Comparison of ENCODE assay signal across 8 cellular contexts in genomic region chr14:30621954-30622830, GRCh38. TPM values are rescaled to one million over a fixed set of nuclear protein-coding genes. Genes with fewer than 3 reads are reported as not detected.
A peak's percentile ranks its signal among the peaks of the same experiment; 100 is the strongest.
DNase-seq lines count a peak whose midpoint lies in the region; ATAC-seq and TF ChIP-seq lines count a peak whose summit lies in the region.

Gene SCFD1 (plus strand): TSS chr14:30622319. CDS start chr14:30622339, 20 bp downstream.

- TF ChIP-seq CTCF in Loucy (conservative IDR thresholded peaks at IDR 0.05; ENCODE audit: low read length) (no peak), fibroblast of pulmonary artery (IDR thresholded peaks at IDR 0.05; ENCODE audit: low read length, missing control alignments) (no peak)

- peaks cover 48% of the 10 kb centered on the region for H3K4me1 ChIP-seq in Loucy (ENCODE audit: insufficient read depth, low read length, poor library complexity, severe bottlenecking)

- peak within 1 kb of the TSS; percentile 84 for H3K4me2 ChIP-seq in Loucy (ENCODE audit: low read depth, low read length, poor library complexity, severe bottlenecking)

- H3K36me3 ChIP-seq in Loucy (ENCODE audit: insufficient read depth, low read length): peaks cover 5% of the 10 kb centered on the region; the same call in 1 of the 2 replicates

- peak within 1 kb of the TSS; percentile 90 for H3K9ac ChIP-seq in Loucy (ENCODE audit: low read depth, low read length, poor library complexity, severe bottlenecking)

- H3F3A ChIP-seq in Loucy (ENCODE audit: low read depth): peaks cover 6% of the 10 kb centered on the region; the same call in 1 of the 2 replicates

- H3K36me3 Mint-ChIP-seq in natural killer cell treated with Interleukin-12 subunit alpha and Interleukin-12 subunit beta and Interleukin-15 and Interleukin-18, amount 100 ng/mL, for 72 hours: peaks cover 9% of the 10 kb centered on the region
- peaks cover 17% of the 10 kb centered on the region for H3K36me3 Mint-ChIP-seq in stimulated activated naive CD8-positive, alpha-beta T cell treated with anti-CD3 and anti-CD28 coated beads, Interleukin-15, Interleukin-2, amounts not matched to agents 100 ng/mL and 50 ng/mL, for 24 hours (ENCODE audit: low read depth)

- H3K79me2 ChIP-seq in Loucy (ENCODE audit: insufficient read depth, low read length): peaks cover 48% of the 10 kb centered on the region

- no peaks in the 10 kb centered on the region for H3K9me3 Mint-ChIP-seq in natural killer cell treated with Interleukin-12 subunit alpha and Interleukin-12 subunit beta and Interleukin-15 and Interleukin-18, amount 100 ng/mL, for 72 hours
- no peaks in the 10 kb centered on the region for H3K9me3 Mint-ChIP-seq in stimulated activated naive CD8-positive, alpha-beta T cell treated with anti-CD3 and anti-CD28 coated beads, Interleukin-15, Interleukin-2, amounts not matched to agents 100 ng/mL and 50 ng/mL, for 24 hours

- DNase-seq in EH (ENCODE audit: low read depth) (peak; percentile 91), H4 (ENCODE audit: low spot score) (peak; percentile 85), fibroblast of pulmonary artery (ENCODE audit: low read depth) (peak; percentile 88)
- DNase-seq in activated effector memory CD4-positive, alpha-beta T cell treated with Interleukin-2 at 50 U/mL for 16 hours: peak; percentile 92
- DNase-seq in natural killer cell treated with Interleukin-12 subunit alpha and Interleukin-12 subunit beta and Interleukin-15 and Interleukin-18, amount 100 ng/mL, for 72 hours (ENCODE audit: low spot score): peak; percentile 95

- peak; percentile 88 for TF ChIP-seq POLR2A in Raji (IDR thresholded peaks at IDR 0.05; ENCODE audit: insufficient read depth, low read depth, low read length)

- H2AFZ ChIP-seq in Loucy (ENCODE audit: low read length): peak within 1 kb of the TSS; percentile 86

- H3K9me2 ChIP-seq in Loucy (replicated peaks; ENCODE audit: low read depth, low read length): no peaks in the 10 kb centered on the region

- H3K4me1 Mint-ChIP-seq in natural killer cell treated with Interleukin-12 subunit alpha and Interleukin-12 subunit beta and Interleukin-15 and Interleukin-18, amount 100 ng/mL, for 72 hours (ENCODE audit: low read depth in 2 of 2): peaks cover 26 to 27% of the 10 kb centered on the region in 2 donors
- peaks cover 47% of the 10 kb centered on the region for H3K4me1 Mint-ChIP-seq in stimulated activated naive CD8-positive, alpha-beta T cell treated with anti-CD3 and anti-CD28 coated beads, Interleukin-15, Interleukin-2, amounts not matched to agents 100 ng/mL and 50 ng/mL, for 24 hours (ENCODE audit: low read depth)

- no peaks in the 10 kb centered on the region for H3K27me3 Mint-ChIP-seq in natural killer cell treated with Interleukin-12 subunit alpha and Interleukin-12 subunit beta and Interleukin-15 and Interleukin-18, amount 100 ng/mL, for 72 hours
- no peaks in the 10 kb centered on the region for H3K27me3 Mint-ChIP-seq in stimulated activated naive CD8-positive, alpha-beta T cell treated with anti-CD3 and anti-CD28 coated beads, Interleukin-15, Interleukin-2, amounts not matched to agents 100 ng/mL and 50 ng/mL, for 24 hours

- ATAC-seq in natural killer cell treated with Interleukin-12 subunit alpha and Interleukin-12 subunit beta and Interleukin-15 and Interleukin-18, amount 100 ng/mL, for 72 hours: peak; percentile 100

- H3K27ac Mint-ChIP-seq in natural killer cell treated with Interleukin-12 subunit alpha and Interleukin-12 subunit beta and Interleukin-15 and Interleukin-18, amount 100 ng/mL, for 72 hours: peak within 1 kb of the TSS; percentile 90 to 97
- H3K27ac Mint-ChIP-seq in stimulated activated naive CD8-positive, alpha-beta T cell treated with anti-CD3 and anti-CD28 coated beads, Interleukin-15, Interleukin-2, amounts not matched to agents 100 ng/mL and 50 ng/mL, for 24 hours: peak within 1 kb of the TSS; percentile 86

- no peaks in the 10 kb centered on the region for H3K27me3 ChIP-seq in Loucy (ENCODE audit: insufficient read depth, low read length, poor library complexity, severe bottlenecking)

- H3K4me3 Mint-ChIP-seq in natural killer cell treated with Interleukin-12 subunit alpha and Interleukin-12 subunit beta and Interleukin-15 and Interleukin-18, amount 100 ng/mL, for 72 hours: peak within 1 kb of the TSS; percentile 92
- H3K4me3 Mint-ChIP-seq in stimulated activated naive CD8-positive, alpha-beta T cell treated with anti-CD3 and anti-CD28 coated beads, Interleukin-15, Interleukin-2, amounts not matched to agents 100 ng/mL and 50 ng/mL, for 24 hours: peak within 1 kb of the TSS; percentile 89

- H3K9me3 ChIP-seq in Loucy (ENCODE audit: insufficient read depth, low read depth, low read length): no peaks in the 10 kb centered on the region

- H4K20me1 ChIP-seq in Loucy (ENCODE audit: insufficient read depth, low read length, poor library complexity, severe bottlenecking): peaks cover 30% of the 10 kb centered on the region

- H3K4me3 ChIP-seq in Loucy (ENCODE audit: low read length, poor library complexity, severe bottlenecking) (peak within 1 kb of the TSS; percentile 91), fibroblast of pulmonary artery (replicated peaks; ENCODE audit: low read depth, low read length) (peak within 1 kb of the TSS; percentile 95)

RNA-seq across cellular contexts. Expression of gene SCFD1, which starts in this region (rescaled TPM):
- 74.7 and 74.9 TPM in 2 replicates for total RNA-seq in H4 (2014; rRNA removed; shearing (Covaris generic))
- total RNA-seq in natural killer cell treated with Interleukin-12 subunit alpha and Interleukin-12 subunit beta and Interleukin-15 and Interleukin-18, amount 100 ng/mL, for 72 hours: 10 to 100 TPM; 75.9 to 79.4 TPM

Comparison
In these comparisons a context has a peak if more than half of its experiments do, and no peak if none do; other contexts are left out.
1. Peak in every context shown above with its lines: DNase-seq, ATAC-seq and H3K4me3 ChIP-seq.